ENCODE assay signal across 9 cellular contexts in the genomic region with DNA sequence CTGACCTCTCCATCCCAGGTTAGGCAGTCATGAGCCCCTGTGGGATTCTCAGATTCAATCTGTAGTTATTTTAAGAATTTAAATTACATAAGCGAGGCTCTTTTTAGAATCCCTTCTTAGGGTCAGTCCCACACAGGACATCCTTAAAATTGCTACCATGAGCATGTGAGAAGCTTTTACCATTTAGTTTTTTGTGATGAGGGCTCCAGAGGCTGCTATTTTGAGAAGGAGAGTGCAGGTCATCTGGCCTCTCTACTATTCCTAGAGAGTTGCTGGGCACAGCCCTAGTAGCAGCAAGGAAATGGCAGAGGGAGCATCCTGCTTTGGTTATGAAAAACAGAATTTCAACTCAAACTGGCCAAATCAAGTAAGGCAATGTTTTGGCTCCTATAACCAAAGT. TPM values are rescaled to one million over a fixed set of nuclear protein-coding genes. Genes with fewer than 3 reads are reported as not detected.
"Had no signal": no experiment of that assay in that cellular context is flagged by ENCODE, and none has a peak within 500 bp of the region (broad histone marks: within the 10 kb centered on the region; RNA-seq: fewer than 3 reads in every experiment).

No MANE protein-coding gene starts in this region.

- H3K9me3 ChIP-seq: HAP-1 had no signal

- H3K36me3 Mint-ChIP-seq: IgD-negative memory B cell had no signal

- H3K36me3 ChIP-seq: HAP-1 had no signal

- H3K4me3 ChIP-seq: HAP-1 had no signal

- FAIRE-seq: H54, HepG2 had no signal

- ATAC-seq: HCT116, HepG2 had no signal

- DNase-seq: GOT3, HFFc6, KBM-7 had no signal

- H3K4me3 Mint-ChIP-seq: HFFc6, IgD-negative memory B cell had no signal

- H3K27ac ChIP-seq: HL-60 had no signal

- H3K27ac Mint-ChIP-seq: HFFc6, IgD-negative memory B cell had no signal

- H3K4me1 Mint-ChIP-seq: IgD-negative memory B cell had no signal

RNA-seq across cellular contexts. Expression of a gene that starts 13.6 kb away (rescaled TPM):
- total RNA-seq: HepG2, HFFc6 had no signal
- polyA plus RNA-seq: HepG2, IgD-negative memory B cell had no signal
